3 cellular contexts compared by ENCODE assay signal in the genomic region with DNA sequence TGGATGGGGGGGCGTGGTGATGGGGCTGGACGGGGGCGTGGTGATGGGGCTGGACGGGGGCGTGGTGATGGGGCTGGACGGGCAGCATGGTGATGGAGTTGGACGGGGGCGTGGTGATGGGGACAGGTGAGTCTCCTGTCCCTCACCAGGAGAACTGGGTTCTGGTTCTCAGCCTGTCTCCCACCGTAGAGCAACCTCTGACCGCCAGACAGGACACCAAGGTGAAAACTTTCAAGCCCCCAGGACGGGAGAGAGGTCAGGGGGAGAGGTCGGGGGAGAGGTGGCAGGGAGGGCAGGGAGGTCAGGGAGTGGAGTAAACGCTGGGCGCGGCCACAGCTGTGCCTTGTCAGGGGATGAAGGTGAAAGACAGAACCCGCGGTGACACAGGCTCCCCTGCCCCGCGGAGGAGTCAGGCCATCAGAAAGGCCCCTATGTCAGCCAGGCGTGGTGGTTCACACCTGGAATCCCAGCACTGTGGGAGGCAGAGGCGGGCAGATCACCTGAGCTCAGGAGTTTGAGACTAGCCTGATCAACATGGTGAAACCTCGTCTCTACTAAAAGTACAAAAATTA.
TF ChIP-seq lines count a peak whose summit lies in the region.

No MANE protein-coding gene starts in this region.

TF ChIP-seq in SK-N-SH, 30 proteins besides CTCF, POLR2A, EP300 and RAD21 (continued from another document):
- TF ChIP-seq MXI1 (IDR thresholded peaks at IDR 0.05; ENCODE audit: low read depth, low read length) (no peak), FOXM1 (IDR thresholded peaks at IDR 0.05; ENCODE audit: low read depth) (no peak), POLR2AphosphoS5 (IDR thresholded peaks at IDR 0.05; ENCODE audit: low read depth, low read length) (no peak)

TF ChIP-seq in SK-N-SH treated with all-trans-retinoic acid at 6 μM for 48 hours, 23 proteins besides CTCF, POLR2A, EP300 and RAD21 (continued from another document):
- TF ChIP-seq, protein P1, sequence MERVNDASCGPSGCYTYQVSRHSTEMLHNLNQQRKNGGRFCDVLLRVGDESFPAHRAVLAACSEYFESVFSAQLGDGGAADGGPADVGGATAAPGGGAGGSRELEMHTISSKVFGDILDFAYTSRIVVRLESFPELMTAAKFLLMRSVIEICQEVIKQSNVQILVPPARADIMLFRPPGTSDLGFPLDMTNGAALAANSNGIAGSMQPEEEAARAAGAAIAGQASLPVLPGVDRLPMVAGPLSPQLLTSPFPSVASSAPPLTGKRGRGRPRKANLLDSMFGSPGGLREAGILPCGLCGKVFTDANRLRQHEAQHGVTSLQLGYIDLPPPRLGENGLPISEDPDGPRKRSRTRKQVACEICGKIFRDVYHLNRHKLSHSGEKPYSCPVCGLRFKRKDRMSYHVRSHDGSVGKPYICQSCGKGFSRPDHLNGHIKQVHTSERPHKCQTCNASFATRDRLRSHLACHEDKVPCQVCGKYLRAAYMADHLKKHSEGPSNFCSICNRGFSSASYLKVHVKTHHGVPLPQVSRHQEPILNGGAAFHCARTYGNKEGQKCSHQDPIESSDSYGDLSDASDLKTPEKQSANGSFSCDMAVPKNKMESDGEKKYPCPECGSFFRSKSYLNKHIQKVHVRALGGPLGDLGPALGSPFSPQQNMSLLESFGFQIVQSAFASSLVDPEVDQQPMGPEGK (CRISPR knock-in tag; IDR thresholded peaks at IDR 0.05; ENCODE audit: borderline replicate concordance): no peak
- TF ChIP-seq OSR1 (CRISPR knock-in tag; IDR thresholded peaks at IDR 0.05): no peak
- no peak for TF ChIP-seq ZFP30 (CRISPR knock-in tag; IDR thresholded peaks at IDR 0.05)
- TF ChIP-seq, protein P2, sequence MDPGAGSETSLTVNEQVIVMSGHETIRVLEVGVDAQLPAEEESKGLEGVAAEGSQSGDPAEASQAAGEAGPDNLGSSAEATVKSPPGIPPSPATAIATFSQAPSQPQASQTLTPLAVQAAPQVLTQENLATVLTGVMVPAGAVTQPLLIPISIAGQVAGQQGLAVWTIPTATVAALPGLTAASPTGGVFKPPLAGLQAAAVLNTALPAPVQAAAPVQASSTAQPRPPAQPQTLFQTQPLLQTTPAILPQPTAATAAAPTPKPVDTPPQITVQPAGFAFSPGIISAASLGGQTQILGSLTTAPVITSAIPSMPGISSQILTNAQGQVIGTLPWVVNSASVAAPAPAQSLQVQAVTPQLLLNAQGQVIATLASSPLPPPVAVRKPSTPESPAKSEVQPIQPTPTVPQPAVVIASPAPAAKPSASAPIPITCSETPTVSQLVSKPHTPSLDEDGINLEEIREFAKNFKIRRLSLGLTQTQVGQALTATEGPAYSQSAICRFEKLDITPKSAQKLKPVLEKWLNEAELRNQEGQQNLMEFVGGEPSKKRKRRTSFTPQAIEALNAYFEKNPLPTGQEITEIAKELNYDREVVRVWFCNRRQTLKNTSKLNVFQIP (CRISPR knock-in tag; IDR thresholded peaks at IDR 0.05; ENCODE audit: borderline replicate concordance, low read depth): no peak
TF ChIP-seq in SK-N-SH treated with all-trans-retinoic acid at 6 μM for 48 hours: peak in this region for 0.

TF ChIP-seq in HEK293, 187 proteins besides CTCF, POLR2A, EP300 and RAD21 (continued from another document):
- TF ChIP-seq KLF8 (tag by site-specific recombination; IDR thresholded peaks at IDR 0.05) (peak; percentile 50; the same call in 1 of the 2 replicates), KLF1 (tag by site-specific recombination; IDR thresholded peaks at IDR 0.05) (0 out of 2 replicates have a peak, but pooled peaks have one; percentile 21)
